1 cellular context compared by ENCODE assay signal in the genomic region with DNA sequence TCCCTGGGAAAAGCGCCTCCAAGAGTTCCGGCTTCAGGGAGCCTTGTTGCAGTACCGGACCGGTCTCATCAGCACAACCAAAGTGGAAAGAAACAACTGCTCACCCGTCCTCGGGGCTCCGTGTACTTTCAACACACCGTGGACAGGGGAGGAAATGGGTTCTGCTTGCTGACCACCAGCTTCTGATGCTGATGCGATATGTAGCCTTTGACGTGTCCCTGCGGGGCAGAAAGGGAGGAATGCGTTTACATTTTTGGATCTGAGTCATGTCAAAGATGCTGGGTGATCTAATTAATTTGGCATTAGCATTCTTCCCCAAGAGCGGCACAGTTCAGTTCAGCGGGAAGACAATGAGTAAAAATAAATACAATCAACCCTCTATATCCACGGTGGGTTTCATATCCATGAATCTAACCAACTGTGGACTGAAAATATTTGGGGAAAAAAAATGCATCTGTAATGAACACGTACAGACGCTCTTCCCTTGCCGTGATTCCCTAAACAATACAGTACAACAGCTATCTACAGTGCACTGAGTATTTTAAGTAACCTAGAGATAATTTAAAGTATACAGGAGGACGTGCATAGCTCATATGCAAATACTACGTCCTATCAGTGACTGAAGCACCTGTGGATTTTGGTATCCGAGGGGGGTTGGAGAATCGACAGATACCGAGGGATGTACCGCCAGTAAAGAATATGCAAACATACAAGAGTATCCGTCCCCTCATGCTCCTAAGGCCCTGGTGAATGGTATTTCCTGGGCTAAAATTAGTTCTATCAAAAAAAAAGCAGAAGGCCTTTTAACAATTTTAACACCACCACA.
TF ChIP-seq lines count a peak whose summit lies in the region.

No MANE protein-coding gene starts in this region.

TF ChIP-seq in endothelial cell of umbilical vein, 7 proteins besides CTCF, POLR2A, EP300 and RAD21 (continued from another document):
- TF ChIP-seq POLR2AphosphoS5 (IDR thresholded peaks at IDR 0.05; ENCODE audit: insufficient read depth, low read depth, low read length) (peak; percentile 51), MAX (IDR thresholded peaks at IDR 0.05; ENCODE audit: insufficient read depth, insufficient read length) (no peak)
TF ChIP-seq in endothelial cell of umbilical vein: peak in this region for 1.
